Comparison of ENCODE assay signal across 18 cellular contexts in genomic region chr3:156477306-156477705, GRCh38.
DNase-seq lines count a peak whose midpoint lies in the region; ATAC-seq and TF ChIP-seq lines count a peak whose summit lies in the region.
"Had no signal": no experiment of that assay in that cellular context is flagged by ENCODE, and none has a peak within 500 bp of the region (broad histone marks: within the 10 kb centered on the region; RNA-seq: fewer than 3 reads in every experiment).

No MANE protein-coding gene starts in this region.

- H3K27ac Mint-ChIP-seq in H9 = no peak overlapping the region
- H3K27ac Mint-ChIP-seq: activated CD4-positive, alpha-beta T cell treated with anti-CD3 and anti-CD28 coated beads, Interleukin-2, amount 10 ng/mL, durations not matched to agents 24 days and 14 days; activated naive CD8-positive, alpha-beta T cell treated with anti-CD3 and anti-CD28 coated beads, Interleukin-2, amount 10 ng/mL, durations not matched to agents 7 days and 5 days; natural killer cell treated with Interleukin-12 subunit alpha and Interleukin-12 subunit beta and Interleukin-15 and Interleukin-18, amount 100 ng/mL, for 72 hours; T-helper 2 cell treated with Interferon-gamma antibody and Interleukin-4, amounts not matched to agents 5 μg/mL and 100 μg/mL, for 36 hours had no signal

- no peak overlapping the region for H3K4me2 ChIP-seq in H9 (ENCODE audit: insufficient read depth, insufficient read length, low read length)

- no peak overlapping the region for H3K4me3 Mint-ChIP-seq in H9
- H3K4me3 Mint-ChIP-seq: activated CD4-positive, alpha-beta T cell treated with anti-CD3 and anti-CD28 coated beads, Interleukin-2, amount 10 ng/mL, durations not matched to agents 24 days and 14 days; activated naive CD8-positive, alpha-beta T cell treated with anti-CD3 and anti-CD28 coated beads, Interleukin-2, amount 10 ng/mL, durations not matched to agents 7 days and 5 days; natural killer cell treated with Interleukin-12 subunit alpha and Interleukin-12 subunit beta and Interleukin-15 and Interleukin-18, amount 100 ng/mL, for 72 hours; T-helper 2 cell treated with Interferon-gamma antibody and Interleukin-4, amounts not matched to agents 5 μg/mL and 100 μg/mL, for 36 hours had no signal

- peaks cover 8 to 12% of the 10 kb centered on the region in 2 experiments for H3K4me1 Mint-ChIP-seq in H9

- TF ChIP-seq CTCF in H9 (conservative IDR thresholded peaks at IDR 0.05) (no peak), cardiac fibroblast (IDR thresholded peaks at IDR 0.05; ENCODE audit: low read depth, low read length) (no peak)

- no peak overlapping the region for H2AK5ac ChIP-seq in H9 (ENCODE audit: insufficient read length, low read length)

- H3K79me1 ChIP-seq in H9 (ENCODE audit: insufficient read depth, low read depth, low read length, poor library complexity, severe bottlenecking) = no peaks in the 10 kb centered on the region

- no peaks in the 10 kb centered on the region for H3K27me3 Mint-ChIP-seq in H9 (ENCODE audit: low read depth)

- H3K27me3 ChIP-seq in H9 (ENCODE audit: insufficient read depth, low read length) = no peaks in the 10 kb centered on the region

- no peak overlapping the region for H2BK15ac ChIP-seq in H9 (ENCODE audit: low read depth, low read length)

- H3K18ac ChIP-seq in H9 (ENCODE audit: insufficient read length, low read depth, low read length) = no peak overlapping the region

- no peak overlapping the region for H2BK120ac ChIP-seq in H9 (ENCODE audit: low read depth, low read length, poor library complexity, severe bottlenecking)

- H3K9ac ChIP-seq in H9 (ENCODE audit: extremely low read depth, insufficient read length, low read length) = no peak overlapping the region

- ATAC-seq in GM18867 (IDR thresholded peaks at IDR 0.05; ENCODE audit: unreplicated experiment) = no peak
- ATAC-seq: natural killer cell treated with Interleukin-12 subunit alpha and Interleukin-12 subunit beta and Interleukin-15 and Interleukin-18, amount 100 ng/mL, for 72 hours; Right ventricle myocardium inferior had no signal

- DNase-seq in AG08395 (ENCODE audit: low spot score) (peak; percentile 80), H9 (peak; percentile 32), cardiac fibroblast (ENCODE audit: low read depth in 2 of 2) (peak; percentile 28 to 50), kidney tubule cell (ENCODE audit: low spot score) (peak; percentile 13), NCI-H1092 (lab: John Stamatoyannopoulos, UW) (no peak), NCI-H1105 (lab: John Stamatoyannopoulos, UW) (no peak), SIG-M5 treated with dmso at 0.1 percent for 504 hours (lab: John Stamatoyannopoulos, UW; ENCODE audit: unreplicated experiment) (no peak)
- DNase-seq: activated CD4-positive, alpha-beta T cell treated with anti-CD3 and anti-CD28 coated beads, Interleukin-2, amount 10 ng/mL, durations not matched to agents 24 days and 14 days; activated naive CD8-positive, alpha-beta T cell treated with anti-CD3 and anti-CD28 coated beads, Interleukin-2, amount 10 ng/mL, durations not matched to agents 7 days and 5 days; Calu3; GOT3; hippocampal formation; left ventricle myocardium inferior; retina had no signal

- H3K23ac ChIP-seq in H9 (ENCODE audit: insufficient read length, low read depth, low read length) = no peak overlapping the region

- no peak overlapping the region for H2BK5ac ChIP-seq in H9 (ENCODE audit: insufficient read length, low read length)

- no peak overlapping the region for H2AFZ ChIP-seq in H9 (ENCODE audit: low read length)

- H3K36me3 Mint-ChIP-seq in H9 (ENCODE audit: insufficient read depth in 1 of 3, low read depth in 3 of 3) = no peaks in the 10 kb centered on the region
- H3K36me3 Mint-ChIP-seq: activated naive CD8-positive, alpha-beta T cell treated with anti-CD3 and anti-CD28 coated beads, Interleukin-2, amount 10 ng/mL, durations not matched to agents 7 days and 5 days; natural killer cell treated with Interleukin-12 subunit alpha and Interleukin-12 subunit beta and Interleukin-15 and Interleukin-18, amount 100 ng/mL, for 72 hours had no signal

- H2BK12ac ChIP-seq in H9 (ENCODE audit: insufficient read length, low read depth, low read length) = no peak overlapping the region

- H4K5ac ChIP-seq in H9 (ENCODE audit: insufficient read length, low read depth, low read length) = no peak overlapping the region

- no peak overlapping the region for H3K4ac ChIP-seq in H9 (ENCODE audit: low read depth, low read length)

- no peak overlapping the region for H4K8ac ChIP-seq in H9 (replicated peaks; ENCODE audit: insufficient read length, low read depth, low read length)

- H3K9me3 Mint-ChIP-seq in H9 = no peaks in the 10 kb centered on the region
- H3K9me3 Mint-ChIP-seq: activated CD4-positive, alpha-beta T cell treated with anti-CD3 and anti-CD28 coated beads, Interleukin-2, amount 10 ng/mL, durations not matched to agents 24 days and 14 days; activated naive CD8-positive, alpha-beta T cell treated with anti-CD3 and anti-CD28 coated beads, Interleukin-2, amount 10 ng/mL, durations not matched to agents 7 days and 5 days; natural killer cell treated with Interleukin-12 subunit alpha and Interleukin-12 subunit beta and Interleukin-15 and Interleukin-18, amount 100 ng/mL, for 72 hours; T-helper 2 cell treated with Interferon-gamma antibody and Interleukin-4, amounts not matched to agents 5 μg/mL and 100 μg/mL, for 36 hours had no signal

- no peak overlapping the region for H2BK20ac ChIP-seq in H9 (ENCODE audit: low read depth, low read length, poor library complexity, severe bottlenecking)

- no peaks in the 10 kb centered on the region for H4K20me1 ChIP-seq in H9 (ENCODE audit: control insufficient read depth, insufficient read depth, insufficient read length)

- no peak overlapping the region for H3T11ph ChIP-seq in H9 (ENCODE audit: low read length)

- H3K27ac ChIP-seq in H9 (ENCODE audit: insufficient read length, low read depth, low read length) = no peak overlapping the region
- H3K27ac ChIP-seq: left ventricle myocardium inferior had no signal

- H3K4me1 ChIP-seq in H9 (ENCODE audit: insufficient read depth, low read length) = no peaks in the 10 kb centered on the region
- H3K4me1 ChIP-seq: left ventricle myocardium inferior had no signal

- H3K9me3 ChIP-seq in H9 (ENCODE audit: control insufficient read depth, low read depth, low read length) = no peaks in the 10 kb centered on the region
- H3K9me3 ChIP-seq: left ventricle myocardium inferior had no signal

- no peaks in the 10 kb centered on the region for H3K79me2 ChIP-seq in H9 (ENCODE audit: insufficient read depth, low read length)

- no CpG with 5 or more reads among the region's 2 CpGs for WGBS in H9 (ENCODE audit: extremely low coverage, insufficient read length, low lambda C conversion rate)

- H3K4me3 ChIP-seq in cardiac fibroblast (replicated peaks in 1 of 2; ENCODE audit: low read depth in 2 of 2, low read length in 2 of 2) = no peak overlapping the region
- H3K4me3 ChIP-seq: left ventricle myocardium inferior had no signal

- no peaks in the 10 kb centered on the region for H3K23me2 ChIP-seq in H9 (ENCODE audit: insufficient read length, low read depth, low read length, poor library complexity, severe bottlenecking)

- no peak overlapping the region for H3K14ac ChIP-seq in H9 (ENCODE audit: insufficient read depth, low read length)

- H4K91ac ChIP-seq in H9 (ENCODE audit: insufficient read length, low read depth, low read length) = no peak overlapping the region

- H3K56ac ChIP-seq in H9 (ENCODE audit: insufficient read length, low read depth, low read length) = no peak overlapping the region

Comparison
In these comparisons a context has a peak if more than half of its experiments do, and no peak if none do; other contexts are left out.
1. DNase-seq: peak in AG08395 (single experiment), H9 (single experiment), cardiac fibroblast (2 of 2) and kidney tubule cell (single experiment); none in NCI-H1092 (single experiment), NCI-H1105 (single experiment) and SIG-M5 treated with dmso at 0.1 percent for 504 hours (single experiment).